15 cellular contexts compared by ENCODE assay signal in the genomic region with DNA sequence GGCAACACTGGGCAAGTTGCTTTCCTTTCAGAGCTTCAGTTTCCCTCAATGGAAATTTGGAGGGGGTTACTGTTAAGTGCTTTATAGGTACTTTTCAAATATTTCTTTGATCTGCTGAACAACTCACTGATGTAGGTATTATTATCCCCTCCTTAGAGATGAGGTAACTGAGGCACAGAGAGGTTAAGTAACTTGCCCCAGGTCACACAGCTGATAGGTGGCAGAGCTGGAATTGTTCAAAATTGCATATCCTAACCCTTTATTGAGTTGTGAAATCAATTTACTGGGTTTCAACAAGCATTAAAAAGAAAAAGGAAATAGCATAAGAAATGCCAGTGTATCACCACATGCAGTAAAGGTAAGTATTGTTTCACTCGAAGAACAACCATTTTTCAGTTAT. TPM values are rescaled to one million over a fixed set of nuclear protein-coding genes. Genes with fewer than 3 reads are reported as not detected.
"Had no signal": no experiment of that assay in that cellular context is flagged by ENCODE, and none has a peak within 500 bp of the region (broad histone marks: within the 10 kb centered on the region; RNA-seq: fewer than 3 reads in every experiment).

No MANE protein-coding gene starts in this region.

- ATAC-seq: lower lobe of right lung had no signal

- H3K27ac ChIP-seq: lower lobe of right lung, parathyroid adenoma had no signal

- H3K4me3 ChIP-seq: cardiac muscle cell, esophagus muscularis mucosa, lower lobe of right lung, skin epidermis had no signal

- H3K36me3 Mint-ChIP-seq: immature natural killer cell had no signal

- H3K27me3 ChIP-seq: cardiac muscle cell, esophagus muscularis mucosa had no signal

- H3K36me3 ChIP-seq: cardiac muscle cell, esophagus muscularis mucosa, lower lobe of right lung had no signal

- H3K9me3 ChIP-seq: esophagus muscularis mucosa, lower lobe of right lung had no signal

- DNase-seq: glutamatergic neuron, immature natural killer cell, left cardiac atrium, lower lobe of right lung, midbrain, SHP77 treated with DMSO at 0.1 percent for 48 hours, trophoblast cell had no signal

RNA-seq across cellular contexts. Expression of a gene that starts 11.7 kb away (rescaled TPM):
- total RNA-seq: esophagus muscularis mucosa, left cardiac atrium, lower lobe of right lung had no signal

RNA-seq across cellular contexts. Expression of a gene that starts 27.2 kb away (rescaled TPM):
- total RNA-seq: astrocyte, cardiac muscle cell, fibroblast of villous mesenchyme, left cardiac atrium, lower lobe of right lung, renal cortical epithelial cell, subcutaneous adipose tissue had no signal
- polyA plus RNA-seq: cardiac muscle cell, immature natural killer cell had no signal

RNA-seq across cellular contexts. Expression of a gene that starts 43.1 kb away (rescaled TPM):
- total RNA-seq: astrocyte, fibroblast of villous mesenchyme had no signal
